Comparison of ENCODE assay signal across 8 cellular contexts in genomic region chr6:151807513-151808330, GRCh38. TPM values are rescaled to one million over a fixed set of nuclear protein-coding genes. Genes with fewer than 3 reads are reported as not detected.
DNase-seq lines count a peak whose midpoint lies in the region; ATAC-seq lines count a peak whose summit lies in the region.

TSS of gene ESR1 (plus strand) at chr6:151807682. CDS start at chr6:151807913, 231 bp downstream.

- H3K4me1 ChIP-seq in adipocyte (ENCODE audit: control insufficient read depth, insufficient read depth, low read length) = peaks cover 39% of the 10 kb centered on the region

- peak within 1 kb of the TSS; percentile 65 for H3K4me3 Mint-ChIP-seq in activated T-cell treated with anti-CD3 and anti-CD28 coated beads, Interleukin-2, amount 50 U/mL, for 4 hours
- peak within 1 kb of the TSS; percentile 57 for H3K4me3 Mint-ChIP-seq in stimulated activated effector memory CD8-positive, alpha-beta T cell treated with anti-CD3 and anti-CD28 coated beads, Interleukin-12 subunit alpha, Interleukin-12 subunit beta, amount 100 ng/mL, for 72 hours

- H3K4me1 Mint-ChIP-seq in activated T-cell treated with anti-CD3 and anti-CD28 coated beads, Interleukin-2, amount 50 U/mL, for 4 hours (ENCODE audit: low read depth) = peaks cover 11% of the 10 kb centered on the region
- H3K4me1 Mint-ChIP-seq in stimulated activated effector memory CD8-positive, alpha-beta T cell treated with anti-CD3 and anti-CD28 coated beads, Interleukin-12 subunit alpha, Interleukin-12 subunit beta, amount 100 ng/mL, for 72 hours = peaks cover 18% of the 10 kb centered on the region

- H3K4me3 ChIP-seq in adipocyte (ENCODE audit: low read length) (peak within 1 kb of the TSS; percentile 77), iPS-11a (ENCODE audit: low read depth, low read length) (peak within 1 kb of the TSS; percentile 61)

- H3K27ac Mint-ChIP-seq in stimulated activated effector memory CD8-positive, alpha-beta T cell treated with anti-CD3 and anti-CD28 coated beads, Interleukin-12 subunit alpha, Interleukin-12 subunit beta, amount 100 ng/mL, for 72 hours = no peak within 1 kb of the TSS

- H3K9ac ChIP-seq in adipocyte (ENCODE audit: low read length) = peak within 1 kb of the TSS; percentile 39

- H3K27me3 Mint-ChIP-seq in activated T-cell treated with anti-CD3 and anti-CD28 coated beads, Interleukin-2, amount 50 U/mL, for 4 hours (ENCODE audit: low read depth) = peaks cover 38% of the 10 kb centered on the region

- H3K9me3 ChIP-seq in adipocyte (ENCODE audit: control insufficient read depth, low read length) = peaks cover 5% of the 10 kb centered on the region

- ATAC-seq in activated T-cell treated with anti-CD3 and anti-CD28 coated beads, Interleukin-2, amount 50 U/mL, for 4 hours = peak; percentile 52 to 56
- ATAC-seq in stimulated activated effector memory CD8-positive, alpha-beta T cell treated with anti-CD3 and anti-CD28 coated beads, Interleukin-12 subunit alpha, Interleukin-12 subunit beta, amount 100 ng/mL, for 72 hours = peak; percentile 42

- no peaks in the 10 kb centered on the region for H3K36me3 ChIP-seq in adipocyte (ENCODE audit: control insufficient read depth, insufficient read depth, low read length, severe bottlenecking)

- H3K36me3 Mint-ChIP-seq in activated T-cell treated with anti-CD3 and anti-CD28 coated beads, Interleukin-2, amount 50 U/mL, for 4 hours (ENCODE audit: insufficient read depth) = peaks cover 2% of the 10 kb centered on the region
- H3K36me3 Mint-ChIP-seq in stimulated activated effector memory CD8-positive, alpha-beta T cell treated with anti-CD3 and anti-CD28 coated beads, Interleukin-12 subunit alpha, Interleukin-12 subunit beta, amount 100 ng/mL, for 72 hours = no peaks in the 10 kb centered on the region

- no peak for DNase-seq in activated T-cell treated with anti-CD3 and anti-CD28 coated beads, Interleukin-2, amount 50 U/mL, for 4 hours
- DNase-seq in activated T-cell treated with anti-CD3 and anti-CD28 coated beads, Interleukin-2, amount 50 U/mL, for 1 hour = no peak
- peak; percentile 19 for DNase-seq in adipocyte (ENCODE audit: low read depth)
- DNase-seq in stimulated activated effector memory CD8-positive, alpha-beta T cell treated with anti-CD3 and anti-CD28 coated beads, Interleukin-12 subunit alpha, Interleukin-12 subunit beta, amount 100 ng/mL, for 72 hours (ENCODE audit: low spot score in 2 of 2) = peak in 1 of 2 donors; percentile 51
- DNase-seq in NCI-H1048 (lab: John Stamatoyannopoulos, UW) = no peak
- no peak for DNase-seq in NOMO-1 (lab: John Stamatoyannopoulos, UW; ENCODE audit: unreplicated experiment in 2 of 2)
- DNase-seq in epidermal melanocyte (ENCODE audit: insufficient read length, low spot score) = no peak

- no peaks in the 10 kb centered on the region for H3K27me3 ChIP-seq in adipocyte (replicated peaks; ENCODE audit: control insufficient read depth, insufficient read depth, low read length)

- peaks cover 4% of the 10 kb centered on the region for H3K9me3 Mint-ChIP-seq in activated T-cell treated with anti-CD3 and anti-CD28 coated beads, Interleukin-2, amount 50 U/mL, for 4 hours
- no peaks in the 10 kb centered on the region for H3K9me3 Mint-ChIP-seq in stimulated activated effector memory CD8-positive, alpha-beta T cell treated with anti-CD3 and anti-CD28 coated beads, Interleukin-12 subunit alpha, Interleukin-12 subunit beta, amount 100 ng/mL, for 72 hours

RNA-seq across cellular contexts. Expression of gene ESR1, which starts in this region (rescaled TPM):
- under 1 TPM; 0.13 to 0.68 (median 0.54) TPM for total RNA-seq in activated T-cell treated with anti-CD3 and anti-CD28 coated beads, Interleukin-2, amount 50 U/mL, for 4 hours

Comparison
In these comparisons a context has a peak if more than half of its experiments do, and no peak if none do; other contexts are left out.
1. Peak in ATAC-seq in activated T-cell treated with anti-CD3 and anti-CD28 coated beads, Interleukin-2, amount 50 U/mL, for 4 hours; RNA of the gene not detected or under 1 TPM.